ENCODE assay signal across 8 cellular contexts in genomic region chr5:133026664-133027153, GRCh38. TPM values are rescaled to one million over a fixed set of nuclear protein-coding genes. Genes with fewer than 3 reads are reported as not detected.
DNase-seq lines count a peak whose midpoint lies in the region; TF ChIP-seq lines count a peak whose summit lies in the region.

No MANE protein-coding gene starts in this region.

- H4K20me1 ChIP-seq in DOHH2 (ENCODE audit: control insufficient read depth, insufficient read depth, low read depth, low read length), result no peaks in the 10 kb centered on the region

- H3K79me2 ChIP-seq in DOHH2 (ENCODE audit: control insufficient read depth, low read length), result peaks cover 47% of the 10 kb centered on the region

- DNase-seq in SJCRH30 (no peak), esophagus squamous epithelium (lab: John Stamatoyannopoulos, UW) (no peak), prostate gland (ENCODE audit: low spot score) (no peak), posterior vena cava (ENCODE audit: low spot score) (no peak), mesenteric fat pad (ENCODE audit: low spot score) (no peak), germinal center (ENCODE audit: low spot score) (no peak)
- no peak for DNase-seq in effector CD4-positive, alpha-beta T cell

- H3K36me3 ChIP-seq in DOHH2 (ENCODE audit: control insufficient read depth, low read length), result peaks cover 30% of the 10 kb centered on the region
- 0 out of 2 replicates have a peak, but pooled peaks cover 2% of the 10 kb centered on the region for H3K36me3 ChIP-seq in SJCRH30
- peaks cover 0 to 14% (median 4%) of the 10 kb centered on the region in 3 donors for H3K36me3 ChIP-seq in esophagus squamous epithelium
- no peaks in the 10 kb centered on the region for H3K36me3 ChIP-seq in prostate gland

- no peak for TF ChIP-seq POLR2A in esophagus squamous epithelium (IDR thresholded peaks at IDR 0.05)
- TF ChIP-seq POLR2A in prostate gland (IDR thresholded peaks at IDR 0.05), result no peak

- peak overlapping the region; percentile 92 for H3K4me2 ChIP-seq in DOHH2 (ENCODE audit: low read length)

- H3K27ac ChIP-seq in DOHH2 (ENCODE audit: low read depth, low read length) (peak overlapping the region; percentile 55), SJCRH30 (no peak overlapping the region; the same call in 1 of the 2 replicates), esophagus squamous epithelium (peak overlapping the region; percentile 90 to 97 (median 93)), prostate gland (peak overlapping the region; percentile 88 to 97)

- H3K4me1 ChIP-seq in DOHH2 (ENCODE audit: control insufficient read depth, low read length), result peaks cover 47% of the 10 kb centered on the region
- no peaks in the 10 kb centered on the region for H3K4me1 ChIP-seq in SJCRH30
- H3K4me1 ChIP-seq in esophagus squamous epithelium, result peaks cover 6 to 28% (median 7%) of the 10 kb centered on the region in 3 donors
- peaks cover 3% of the 10 kb centered on the region for H3K4me1 ChIP-seq in prostate gland (replicated peaks)

- intact Hi-C loops in esophagus squamous epithelium (cut with DNase I) (no loop called here), prostate gland (cut with DNase I) (no loop called here), posterior vena cava (cut with DNase I) (no loop called here)

- H3F3A ChIP-seq in DOHH2 (ENCODE audit: control insufficient read depth, insufficient read depth), result peaks cover 8% of the 10 kb centered on the region

- no peaks in the 10 kb centered on the region for H3K27me3 ChIP-seq in DOHH2 (ENCODE audit: control insufficient read depth, low read length)
- no peaks in the 10 kb centered on the region for H3K27me3 ChIP-seq in SJCRH30
- no peaks in the 10 kb centered on the region for H3K27me3 ChIP-seq in esophagus squamous epithelium
- H3K27me3 ChIP-seq in prostate gland (replicated peaks; ENCODE audit: insufficient read depth), result no peaks in the 10 kb centered on the region

- TF ChIP-seq CTCF in DOHH2 (IDR thresholded peaks at IDR 0.05; ENCODE audit: low read depth, low read length, poor library complexity, severe bottlenecking) (no peak), esophagus squamous epithelium (IDR thresholded peaks at IDR 0.05) (no peak), prostate gland (IDR thresholded peaks at IDR 0.05) (no peak)

- 6 to 7% methylated on average over 12 to 13 of the region's 15 CpGs for WGBS in esophagus squamous epithelium, 2 donors
- 7% methylated on average over 15 of the region's 15 CpGs for WGBS in prostate gland

- H3K9me3 ChIP-seq in DOHH2 (ENCODE audit: control insufficient read depth, insufficient read depth, low read length) (no peaks in the 10 kb centered on the region), SJCRH30 (replicated peaks) (no peaks in the 10 kb centered on the region), esophagus squamous epithelium (no peaks in the 10 kb centered on the region), prostate gland (no peaks in the 10 kb centered on the region)

- peak overlapping the region; percentile 99 for H3K4me3 ChIP-seq in DOHH2 (ENCODE audit: low read length)
- peak overlapping the region; percentile 90 for H3K4me3 ChIP-seq in SJCRH30
- peak overlapping the region; percentile 72 to 94 (median 83) for H3K4me3 ChIP-seq in esophagus squamous epithelium
- peak overlapping the region; percentile 74 to 94 for H3K4me3 ChIP-seq in prostate gland

- no peaks in the 10 kb centered on the region for H3K9me2 ChIP-seq in DOHH2 (replicated peaks; ENCODE audit: control insufficient read depth, low read length)

RNA-seq across cellular contexts. Expression of gene ZCCHC10, which starts 0.4 kb away (rescaled TPM):
- 38.6 and 39.6 TPM in 2 replicates for total RNA-seq in SJCRH30 (2014; rRNA removed; shearing (Covaris generic))
- total RNA-seq in esophagus squamous epithelium (10 to 100 TPM in 3 of 4 donors, 1 to 10 TPM in 1; 7.0 to 29.7 (median 13.3) TPM), prostate gland (10 to 100 TPM in 1 of 2 donors, 1 to 10 TPM in 1; 7.8 to 10.5 TPM), posterior vena cava (10 to 100 TPM; 14.8 to 19.0 TPM), mesenteric fat pad (13.9 TPM)

RNA-seq across cellular contexts. Expression of gene HSPA4, which starts 25.1 kb away (rescaled TPM):
- 166 and 173 TPM in 2 replicates for total RNA-seq in SJCRH30 (2014; rRNA removed; shearing (Covaris generic))
- total RNA-seq in esophagus squamous epithelium (10 to 100 TPM; 47.7 to 82.4 (median 67.3) TPM), prostate gland (10 to 100 TPM; 51.1 to 73.5 TPM), posterior vena cava (10 to 100 TPM; 70.4 to 89.8 TPM), mesenteric fat pad (101 TPM)
